ENCODE assay signal across 16 cellular contexts in the genomic region with DNA sequence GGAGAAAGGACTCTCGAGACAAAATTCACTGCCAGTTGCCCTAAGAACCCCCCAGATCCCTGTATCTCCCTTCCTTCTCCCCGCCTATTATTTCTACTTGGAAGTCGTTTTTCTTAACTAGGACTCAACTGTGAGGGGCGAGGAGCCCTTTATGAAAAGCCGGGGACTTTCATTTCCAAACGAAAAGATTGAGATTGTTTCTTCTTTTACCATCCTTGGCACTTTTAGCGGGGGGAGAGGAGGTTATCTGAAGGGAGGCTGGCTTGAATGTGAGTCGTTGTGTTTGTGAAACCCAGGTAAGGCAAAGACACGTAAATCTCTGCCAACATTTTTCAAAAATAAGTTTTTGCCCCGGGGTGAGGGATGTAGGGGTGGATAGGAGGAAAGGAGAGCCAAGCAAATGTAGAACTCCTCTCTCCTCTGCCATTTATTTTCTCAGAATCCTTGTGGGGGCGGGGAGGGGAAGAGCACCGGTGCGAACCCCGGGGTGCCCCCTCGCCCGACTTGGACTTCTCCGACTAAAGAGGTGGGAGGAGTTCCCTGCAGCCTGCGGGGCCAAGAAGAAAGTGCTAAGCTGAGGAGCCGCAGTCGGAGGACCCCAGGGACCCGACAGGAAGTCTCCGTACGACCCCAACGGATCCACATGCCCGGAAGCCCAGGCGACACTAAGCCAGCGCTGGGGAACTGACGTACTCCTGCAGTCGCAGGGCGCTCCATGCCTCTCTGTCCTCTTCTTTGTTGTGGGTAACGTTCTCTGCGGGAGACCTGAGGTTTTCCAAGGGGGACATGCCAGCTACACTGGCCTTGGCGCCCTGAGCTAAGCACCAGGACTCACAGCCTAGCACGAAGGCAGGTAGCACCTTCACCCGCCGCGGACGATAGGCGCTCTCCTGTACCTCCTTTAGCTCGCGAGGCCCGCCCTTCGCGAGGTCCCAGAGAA. TPM values are rescaled to one million over a fixed set of nuclear protein-coding genes. Genes with fewer than 3 reads are reported as not detected.
A peak's percentile ranks its signal among the peaks of the same experiment; 100 is the strongest.
DNase-seq lines count a peak whose midpoint lies in the region; ATAC-seq and TF ChIP-seq lines count a peak whose summit lies in the region.
"Had no signal": no experiment of that assay in that cellular context is flagged by ENCODE, and none has a peak within 500 bp of the region (broad histone marks: within the 10 kb centered on the region; RNA-seq: fewer than 3 reads in every experiment).

No MANE protein-coding gene starts in this region.

- peak overlapping the region; percentile 46 for H3K27ac Mint-ChIP-seq in activated T-cell treated with anti-CD3 and anti-CD28 coated beads, Interleukin-2, amount 50 U/mL, for 72 hours
- H3K27ac Mint-ChIP-seq in activated T-helper 1 cell treated with anti-CD3 and anti-CD28 coated beads, Interleukin-12 subunit alpha, Interleukin-12 subunit beta, Interleukin-2, Interleukin-4 antibody, amounts not matched to agents 30 ng/mL and 10 ng/mL and 1 ng/mL, durations not matched to agents 14 hours and 24 hours and 36 hours: peak overlapping the region; percentile 44
- H3K27ac Mint-ChIP-seq in stimulated activated naive B cell treated with anti-CD40 and anti-IgM and Interleukin-4, amounts not matched to agents 10 μg/mL and 1 μg/mL and 100 μg/mL, for 72 hours: peak overlapping the region; percentile 79
- no peak overlapping the region for H3K27ac Mint-ChIP-seq in chondrocyte (ENCODE audit: unreplicated experiment)
- H3K27ac Mint-ChIP-seq: activated B cell treated with CpG ODN at 0.5 μM for 24 hours; activated naive CD4-positive, alpha-beta T cell treated with anti-CD3 and anti-CD28 coated beads, Interleukin-2, amount 50 U/mL, for 24 hours; dendritic cell treated with granulocyte-macrophage colony-stimulating factor and Interleukin-4, amounts not matched to agents 40 ng/mL and 50 ng/mL, for 4 days had no signal

- no peaks in the 10 kb centered on the region for H3K36me3 ChIP-seq in iPS-15b (ENCODE audit: control insufficient read depth, insufficient read depth, low read length)
- H3K36me3 ChIP-seq: SJCRH30 had no signal

- no peak for TF ChIP-seq CTCF in chondrocyte (IDR thresholded peaks at IDR 0.05)

- peak; percentile 7 to 8 for DNase-seq in activated T-cell treated with anti-CD3 and anti-CD28 coated beads, Interleukin-2, amount 50 U/mL, for 72 hours
- no peak for DNase-seq in activated T-cell treated with anti-CD3 and anti-CD28 coated beads, Interleukin-2, amount 50 U/mL, for 4 hours
- no peak for DNase-seq in activated T-helper 1 cell treated with anti-CD3 and anti-CD28 coated beads, Interleukin-12 subunit alpha, Interleukin-12 subunit beta, Interleukin-2, Interleukin-4 antibody, amounts not matched to agents 30 ng/mL and 10 ng/mL and 1 ng/mL, durations not matched to agents 14 hours and 24 hours and 36 hours (ENCODE audit: low spot score)
- no peak for DNase-seq in stimulated activated naive B cell treated with anti-CD40 and anti-IgM and Interleukin-4, amounts not matched to agents 10 μg/mL and 1 μg/mL and 100 μg/mL, for 72 hours
- no peak for DNase-seq in chondrocyte (ENCODE audit: low spot score)
- no peak for DNase-seq in OCI-M1 (lab: John Stamatoyannopoulos, UW)
- DNase-seq in COR-L47 (lab: John Stamatoyannopoulos, UW): no peak
- DNase-seq: activated B cell treated with CpG ODN at 0.5 μM for 24 hours; foreskin melanocyte; NCI-H1436 treated with DMSO at 0.1 percent for 48 hours; NCI-H526 treated with DMSO at 0.1 percent for 48 hours; SJCRH30; stimulated activated CD4-positive, alpha-beta T cell treated with anti-CD3 and anti-CD28 coated beads, Interleukin-15, amount 100 ng/mL, for 24 hours had no signal

- H3K4me1 ChIP-seq in iPS-15b (ENCODE audit: control insufficient read depth, insufficient read depth, low read length): peaks cover 5% of the 10 kb centered on the region

- no peak overlapping the region for H3K9ac ChIP-seq in iPS-15b (ENCODE audit: low read depth, low read length)

- H3K27me3 ChIP-seq in iPS-15b (ENCODE audit: control insufficient read depth, insufficient read depth, low read length): peaks cover 97% of the 10 kb centered on the region
- H3K27me3 ChIP-seq: SJCRH30 had no signal

- H3K4me1 Mint-ChIP-seq in activated T-cell treated with anti-CD3 and anti-CD28 coated beads, Interleukin-2, amount 50 U/mL, for 72 hours (ENCODE audit: low read depth): peaks cover 47% of the 10 kb centered on the region
- peaks cover 36% of the 10 kb centered on the region for H3K4me1 Mint-ChIP-seq in activated T-cell treated with anti-CD3 and anti-CD28 coated beads, Interleukin-2, amount 50 U/mL, for 4 hours (ENCODE audit: low read depth)
- peaks cover 5% of the 10 kb centered on the region for H3K4me1 Mint-ChIP-seq in activated T-helper 1 cell treated with anti-CD3 and anti-CD28 coated beads, Interleukin-12 subunit alpha, Interleukin-12 subunit beta, Interleukin-2, Interleukin-4 antibody, amounts not matched to agents 30 ng/mL and 10 ng/mL and 1 ng/mL, durations not matched to agents 14 hours and 24 hours and 36 hours (ENCODE audit: low read depth)
- peaks cover 13 to 56% of the 10 kb centered on the region in 2 donors for H3K4me1 Mint-ChIP-seq in stimulated activated naive B cell treated with anti-CD40 and anti-IgM and Interleukin-4, amounts not matched to agents 10 μg/mL and 1 μg/mL and 100 μg/mL, for 72 hours
- H3K4me1 Mint-ChIP-seq in chondrocyte (ENCODE audit: low read depth): peaks cover 13% of the 10 kb centered on the region

- H3K4me3 Mint-ChIP-seq in activated T-cell treated with anti-CD3 and anti-CD28 coated beads, Interleukin-2, amount 50 U/mL, for 72 hours: peak overlapping the region; percentile 53 to 76
- no peak overlapping the region for H3K4me3 Mint-ChIP-seq in activated T-cell treated with anti-CD3 and anti-CD28 coated beads, Interleukin-2, amount 50 U/mL, for 4 hours
- no peak overlapping the region for H3K4me3 Mint-ChIP-seq in activated T-helper 1 cell treated with anti-CD3 and anti-CD28 coated beads, Interleukin-12 subunit alpha, Interleukin-12 subunit beta, Interleukin-2, Interleukin-4 antibody, amounts not matched to agents 30 ng/mL and 10 ng/mL and 1 ng/mL, durations not matched to agents 14 hours and 24 hours and 36 hours
- H3K4me3 Mint-ChIP-seq in stimulated activated naive B cell treated with anti-CD40 and anti-IgM and Interleukin-4, amounts not matched to agents 10 μg/mL and 1 μg/mL and 100 μg/mL, for 72 hours: peak overlapping the region; percentile 39 to 72
- H3K4me3 Mint-ChIP-seq in chondrocyte (ENCODE audit: unreplicated experiment): no peak overlapping the region
- H3K4me3 Mint-ChIP-seq: activated B cell treated with CpG ODN at 0.5 μM for 24 hours; activated naive CD4-positive, alpha-beta T cell treated with anti-CD3 and anti-CD28 coated beads, Interleukin-2, amount 50 U/mL, for 24 hours; dendritic cell treated with granulocyte-macrophage colony-stimulating factor and Interleukin-4, amounts not matched to agents 40 ng/mL and 50 ng/mL, for 4 days had no signal

- intact Hi-C loops in activated T-helper 1 cell treated with anti-CD3 and anti-CD28 coated beads, Interleukin-12 subunit alpha, Interleukin-12 subunit beta, Interleukin-2, Interleukin-4 antibody, amounts not matched to agents 30 ng/mL and 10 ng/mL and 1 ng/mL, durations not matched to agents 14 hours and 24 hours and 36 hours (cut with micrococcal nuclease): loop anchor here (2.0 kb wide), 1 partner anchor 625 kb away; no protein-coding TSS in a partner anchor

- peaks cover 90% of the 10 kb centered on the region for H3K27me3 Mint-ChIP-seq in activated T-cell treated with anti-CD3 and anti-CD28 coated beads, Interleukin-2, amount 50 U/mL, for 72 hours (ENCODE audit: low read depth)
- H3K27me3 Mint-ChIP-seq in activated T-cell treated with anti-CD3 and anti-CD28 coated beads, Interleukin-2, amount 50 U/mL, for 4 hours (ENCODE audit: low read depth): peaks cover 79% of the 10 kb centered on the region
- peaks cover 77% of the 10 kb centered on the region for H3K27me3 Mint-ChIP-seq in activated T-helper 1 cell treated with anti-CD3 and anti-CD28 coated beads, Interleukin-12 subunit alpha, Interleukin-12 subunit beta, Interleukin-2, Interleukin-4 antibody, amounts not matched to agents 30 ng/mL and 10 ng/mL and 1 ng/mL, durations not matched to agents 14 hours and 24 hours and 36 hours (ENCODE audit: insufficient read depth)
- peaks cover 71 to 87% of the 10 kb centered on the region in 2 donors for H3K27me3 Mint-ChIP-seq in stimulated activated naive B cell treated with anti-CD40 and anti-IgM and Interleukin-4, amounts not matched to agents 10 μg/mL and 1 μg/mL and 100 μg/mL, for 72 hours
- peaks cover 85% of the 10 kb centered on the region for H3K27me3 Mint-ChIP-seq in chondrocyte (ENCODE audit: low read depth)

- no peaks in the 10 kb centered on the region for H3K36me3 Mint-ChIP-seq in activated T-cell treated with anti-CD3 and anti-CD28 coated beads, Interleukin-2, amount 50 U/mL, for 72 hours (ENCODE audit: insufficient read depth in 2 of 2)
- no peaks in the 10 kb centered on the region for H3K36me3 Mint-ChIP-seq in activated T-cell treated with anti-CD3 and anti-CD28 coated beads, Interleukin-2, amount 50 U/mL, for 4 hours (ENCODE audit: insufficient read depth)
- peaks cover 4% of the 10 kb centered on the region for H3K36me3 Mint-ChIP-seq in activated T-helper 1 cell treated with anti-CD3 and anti-CD28 coated beads, Interleukin-12 subunit alpha, Interleukin-12 subunit beta, Interleukin-2, Interleukin-4 antibody, amounts not matched to agents 30 ng/mL and 10 ng/mL and 1 ng/mL, durations not matched to agents 14 hours and 24 hours and 36 hours (ENCODE audit: low read depth)
- no peaks in the 10 kb centered on the region for H3K36me3 Mint-ChIP-seq in stimulated activated naive B cell treated with anti-CD40 and anti-IgM and Interleukin-4, amounts not matched to agents 10 μg/mL and 1 μg/mL and 100 μg/mL, for 72 hours
- peaks cover 4% of the 10 kb centered on the region for H3K36me3 Mint-ChIP-seq in chondrocyte (ENCODE audit: low read depth)
- H3K36me3 Mint-ChIP-seq: activated naive CD4-positive, alpha-beta T cell treated with anti-CD3 and anti-CD28 coated beads, Interleukin-2, amount 50 U/mL, for 24 hours had no signal

- H3K9me3 ChIP-seq in iPS-15b (ENCODE audit: control insufficient read depth, insufficient read depth, low read length): no peaks in the 10 kb centered on the region
- H3K9me3 ChIP-seq: SJCRH30 had no signal

- H3K4me3 ChIP-seq in iPS-15b (ENCODE audit: low read depth, low read length): peak overlapping the region; percentile 61
- H3K4me3 ChIP-seq: SJCRH30 had no signal

- no peaks in the 10 kb centered on the region for H3K9me3 Mint-ChIP-seq in activated T-cell treated with anti-CD3 and anti-CD28 coated beads, Interleukin-2, amount 50 U/mL, for 72 hours
- H3K9me3 Mint-ChIP-seq in activated T-cell treated with anti-CD3 and anti-CD28 coated beads, Interleukin-2, amount 50 U/mL, for 4 hours: no peaks in the 10 kb centered on the region
- no peaks in the 10 kb centered on the region for H3K9me3 Mint-ChIP-seq in activated T-helper 1 cell treated with anti-CD3 and anti-CD28 coated beads, Interleukin-12 subunit alpha, Interleukin-12 subunit beta, Interleukin-2, Interleukin-4 antibody, amounts not matched to agents 30 ng/mL and 10 ng/mL and 1 ng/mL, durations not matched to agents 14 hours and 24 hours and 36 hours
- H3K9me3 Mint-ChIP-seq in stimulated activated naive B cell treated with anti-CD40 and anti-IgM and Interleukin-4, amounts not matched to agents 10 μg/mL and 1 μg/mL and 100 μg/mL, for 72 hours: no peaks in the 10 kb centered on the region
- H3K9me3 Mint-ChIP-seq in chondrocyte (ENCODE audit: low read depth): peaks cover 3% of the 10 kb centered on the region
- H3K9me3 Mint-ChIP-seq: activated B cell treated with CpG ODN at 0.5 μM for 24 hours; activated naive CD4-positive, alpha-beta T cell treated with anti-CD3 and anti-CD28 coated beads, Interleukin-2, amount 50 U/mL, for 24 hours; dendritic cell treated with granulocyte-macrophage colony-stimulating factor and Interleukin-4, amounts not matched to agents 40 ng/mL and 50 ng/mL, for 4 days had no signal

- peak in 1 of 2 donors; percentile 24 for ATAC-seq in activated T-cell treated with anti-CD3 and anti-CD28 coated beads, Interleukin-2, amount 50 U/mL, for 72 hours (replicated peaks in 1 of 2)
- ATAC-seq in activated T-cell treated with anti-CD3 and anti-CD28 coated beads, Interleukin-2, amount 50 U/mL, for 4 hours: no peak
- ATAC-seq in stimulated activated naive B cell treated with anti-CD40 and anti-IgM and Interleukin-4, amounts not matched to agents 10 μg/mL and 1 μg/mL and 100 μg/mL, for 72 hours (replicated peaks): no peak

RNA-seq across cellular contexts. Expression of gene WT1, which starts 2.3 kb away (rescaled TPM):
- total RNA-seq in activated T-cell treated with anti-CD3 and anti-CD28 coated beads, Interleukin-2, amount 50 U/mL, for 72 hours: not detected
- under 1 TPM in 2 of 3 donors, not detected in 1; 0.18 to 0.30 TPM for total RNA-seq in activated T-cell treated with anti-CD3 and anti-CD28 coated beads, Interleukin-2, amount 50 U/mL, for 4 hours
- total RNA-seq in activated T-helper 1 cell treated with anti-CD3 and anti-CD28 coated beads, Interleukin-12 subunit alpha, Interleukin-12 subunit beta, Interleukin-2, Interleukin-4 antibody, amounts not matched to agents 30 ng/mL and 10 ng/mL and 1 ng/mL, durations not matched to agents 14 hours and 24 hours and 36 hours: not detected in 2 replicates
- not detected in 3 replicates for total RNA-seq in chondrocyte
- total RNA-seq: activated B cell treated with CpG ODN at 0.5 μM for 24 hours, SJCRH30 had no signal

Comparison
In these comparisons a context has a peak if more than half of its experiments do, and no peak if none do; other contexts are left out.
1. DNase-seq: peak in activated T-cell treated with anti-CD3 and anti-CD28 coated beads, Interleukin-2, amount 50 U/mL, for 72 hours (2 of 2); none in activated T-cell treated with anti-CD3 and anti-CD28 coated beads, Interleukin-2, amount 50 U/mL, for 4 hours (single experiment), activated T-helper 1 cell treated with anti-CD3 and anti-CD28 coated beads, Interleukin-12 subunit alpha, Interleukin-12 subunit beta, Interleukin-2, Interleukin-4 antibody, amounts not matched to agents 30 ng/mL and 10 ng/mL and 1 ng/mL, durations not matched to agents 14 hours and 24 hours and 36 hours (single experiment), stimulated activated naive B cell treated with anti-CD40 and anti-IgM and Interleukin-4, amounts not matched to agents 10 μg/mL and 1 μg/mL and 100 μg/mL, for 72 hours (single experiment), chondrocyte (single experiment), OCI-M1 (single experiment) and COR-L47 (single experiment).
2. H3K4me3 Mint-ChIP-seq: peak in activated T-cell treated with anti-CD3 and anti-CD28 coated beads, Interleukin-2, amount 50 U/mL, for 72 hours (2 of 2) and stimulated activated naive B cell treated with anti-CD40 and anti-IgM and Interleukin-4, amounts not matched to agents 10 μg/mL and 1 μg/mL and 100 μg/mL, for 72 hours (2 of 2); none in activated T-cell treated with anti-CD3 and anti-CD28 coated beads, Interleukin-2, amount 50 U/mL, for 4 hours (single experiment), activated T-helper 1 cell treated with anti-CD3 and anti-CD28 coated beads, Interleukin-12 subunit alpha, Interleukin-12 subunit beta, Interleukin-2, Interleukin-4 antibody, amounts not matched to agents 30 ng/mL and 10 ng/mL and 1 ng/mL, durations not matched to agents 14 hours and 24 hours and 36 hours (single experiment) and chondrocyte (single experiment).